In genomic region chr2:24830351-24830750, GRCh38 we compare ENCODE assay signal across 11 cellular contexts. TPM values are rescaled to one million over a fixed set of nuclear protein-coding genes. Genes with fewer than 3 reads are reported as not detected.
DNase-seq lines count a peak whose midpoint lies in the region; ATAC-seq and TF ChIP-seq lines count a peak whose summit lies in the region.
"Had no signal": no experiment of that assay in that cellular context is flagged by ENCODE, and none has a peak within 500 bp of the region (broad histone marks: within the 10 kb centered on the region; RNA-seq: fewer than 3 reads in every experiment).

No MANE protein-coding gene starts in this region.

- H3K4me3 ChIP-seq in retinal pigment epithelial cell (ENCODE audit: low read length): no peak overlapping the region
- H3K4me3 ChIP-seq: psoas muscle, upper lobe of left lung had no signal

- DNase-seq in NCI-H2171 treated with DMSO at 0.1 percent for 48 hours (lab: John Stamatoyannopoulos, UW) (peak; percentile 27), NCI-H2171 (lab: John Stamatoyannopoulos, UW) (no peak), M059J (ENCODE audit: low read depth) (peak; percentile 33), fibroblast of gingiva (ENCODE audit: low read depth) (peak; percentile 40), retinal pigment epithelial cell (ENCODE audit: low read depth) (no peak), AML-193 (lab: John Stamatoyannopoulos, UW) (no peak)
- DNase-seq: foreskin melanocyte, upper lobe of left lung had no signal

- ATAC-seq in esophagus mucosa (no peak), HG02981 (IDR thresholded peaks at IDR 0.05; ENCODE audit: unreplicated experiment) (no peak)
- ATAC-seq: psoas muscle had no signal

- TF ChIP-seq CTCF in retinal pigment epithelial cell (conservative IDR thresholded peaks at IDR 0.05; ENCODE audit: low read depth, low read length): peak; percentile 19

RNA-seq across cellular contexts. Expression of gene CENPO, which starts 37.1 kb away (rescaled TPM):
- 31.0 and 33.9 TPM in 2 replicates for total RNA-seq in M059J (2014; rRNA removed; shearing (Covaris generic))
- 8.7 TPM for total RNA-seq in esophagus mucosa

RNA-seq across cellular contexts. Expression of gene PTRHD1, which starts 37.2 kb away (rescaled TPM):
- 31.6 and 34.6 TPM in 2 replicates for total RNA-seq in M059J (2014; rRNA removed; shearing (Covaris generic))
- 34.9 TPM for total RNA-seq in esophagus mucosa

Comparison
In these comparisons a context has a peak if more than half of its experiments do, and no peak if none do; other contexts are left out.
1. DNase-seq: peak in NCI-H2171 treated with DMSO at 0.1 percent for 48 hours (single experiment), M059J (single experiment) and fibroblast of gingiva (single experiment); none in NCI-H2171 (single experiment), retinal pigment epithelial cell (single experiment) and AML-193 (0 of 2).